1 cellular context compared by ENCODE assay signal in genomic region chr12:114408881-114409795, GRCh38.
TF ChIP-seq lines count a peak whose summit lies in the region.

No MANE protein-coding gene starts in this region.

TF ChIP-seq in liver, 16 proteins besides CTCF, POLR2A, EP300 and RAD21 (continued from another document):
- TF ChIP-seq ZBTB33 (IDR thresholded peaks at IDR 0.05) (no peak), EGR1 (IDR thresholded peaks at IDR 0.05; ENCODE audit: low read depth in 2 of 2) (no peak), YY1 (IDR thresholded peaks at IDR 0.05) (no peak), FOXA1 (IDR thresholded peaks at IDR 0.05) (no peak), MAX (IDR thresholded peaks at IDR 0.05) (no peak), JUND (IDR thresholded peaks at IDR 0.05) (no peak), REST (IDR thresholded peaks at IDR 0.05) (no peak), HNF4A (conservative IDR thresholded peaks at IDR 0.05) (no peak), SP1 (IDR thresholded peaks at IDR 0.05) (no peak), FOXA2 (IDR thresholded peaks at IDR 0.05) (no peak), HNF4G (IDR thresholded peaks at IDR 0.05) (no peak), NR2F2 (IDR thresholded peaks at IDR 0.05) (no peak)
TF ChIP-seq in liver: peak in this region for 0.
